ENCODE assay signal across 1 cellular context in the genomic region with DNA sequence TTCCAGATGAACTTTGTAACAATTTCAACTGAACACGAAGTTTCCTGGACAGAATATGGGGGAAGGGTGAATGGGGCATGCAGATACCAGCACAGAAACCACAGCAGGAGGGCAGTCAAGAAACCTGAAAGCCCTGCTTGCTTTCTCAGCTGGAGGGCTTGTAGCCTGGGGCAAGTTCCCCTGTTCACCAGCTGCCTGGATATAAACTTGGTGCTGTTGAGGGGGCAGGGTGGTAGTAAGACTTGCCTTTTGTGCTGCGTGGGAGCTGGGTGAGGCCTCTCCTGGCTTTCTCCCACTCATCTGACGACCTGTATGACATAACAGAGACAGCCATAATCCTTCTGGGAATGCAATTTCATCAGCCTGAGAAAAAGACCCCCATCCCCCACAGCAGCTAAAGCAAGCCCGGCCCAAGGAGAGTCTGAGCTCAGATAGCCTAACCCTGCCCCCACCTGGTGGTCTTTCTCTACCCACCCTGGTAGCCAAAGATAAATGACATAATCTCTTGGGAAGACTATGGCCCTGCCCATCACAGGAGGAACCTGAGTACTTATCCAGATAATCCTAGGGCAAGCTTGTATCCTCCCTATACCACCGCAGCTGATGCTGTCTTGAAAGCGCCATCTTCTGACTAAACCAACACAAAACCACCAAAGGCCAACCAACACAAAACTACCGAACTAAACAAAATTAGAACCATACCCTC.
TF ChIP-seq lines count a peak whose summit lies in the region.

No MANE protein-coding gene starts in this region.

TF ChIP-seq in WTC11, 78 proteins besides CTCF, POLR2A, EP300 and RAD21 (continued from another document):
- TF ChIP-seq CDX4 (CRISPR knock-in tag; IDR thresholded peaks at IDR 0.05; ENCODE audit: borderline replicate concordance) (no peak), ZNF423 (CRISPR knock-in tag; IDR thresholded peaks at IDR 0.05) (peak; percentile 69)
